ENCODE assay signal across 29 cellular contexts in the genomic region with DNA sequence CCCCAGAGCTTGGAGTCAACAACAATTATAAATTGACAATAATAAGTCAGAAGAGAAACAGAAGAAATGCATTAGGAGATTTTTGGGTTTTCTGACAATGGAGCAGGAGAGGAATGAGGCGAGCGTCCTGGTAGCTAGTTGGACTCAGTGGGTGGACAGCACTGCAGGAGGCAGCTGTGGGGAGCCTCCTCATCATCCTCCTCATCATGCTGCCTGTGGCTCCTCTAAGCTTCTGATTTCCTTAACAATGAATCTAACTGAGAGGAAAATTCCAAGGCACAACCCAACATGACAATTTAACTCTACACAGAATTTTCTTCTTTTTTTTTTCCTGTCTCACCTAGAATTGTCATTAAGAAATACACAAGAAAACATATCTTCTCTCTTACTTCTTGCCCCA.
"Had no signal": no experiment of that assay in that cellular context is flagged by ENCODE, and none has a peak within 500 bp of the region (broad histone marks: within the 10 kb centered on the region; RNA-seq: fewer than 3 reads in every experiment).

No MANE protein-coding gene starts in this region.

- H3K4me1 ChIP-seq: adrenal gland, ascending aorta, foreskin keratinocyte, lower lobe of right lung, right lobe of liver, testis, vagina had no signal

- H3K4me3 Mint-ChIP-seq: activated B cell treated with CpG ODN at 0.5 μM for 24 hours; activated naive CD8-positive, alpha-beta T cell; activated T-cell treated with anti-CD3 and anti-CD28 coated beads, Interleukin-2, amount 50 U/mL, for 4 hours; dendritic cell treated with granulocyte-macrophage colony-stimulating factor and Interleukin-4, amounts not matched to agents 40 ng/mL and 50 ng/mL, for 4 days; natural killer cell treated with Interleukin-12 subunit alpha and Interleukin-12 subunit beta and Interleukin-15 and Interleukin-18, amount 100 ng/mL, for 72 hours; T-helper 1 cell treated with Interleukin-12 subunit alpha and Interleukin-12 subunit beta and Interleukin-4 antibody, amounts not matched to agents 30 μg/mL and 1 μg/mL, for 36 hours had no signal

- ATAC-seq: activated T-cell treated with anti-CD3 and anti-CD28 coated beads, Interleukin-2, amount 50 U/mL, for 4 hours; foreskin keratinocyte; left lobe of liver; lower lobe of right lung; natural killer cell treated with Interleukin-12 subunit alpha and Interleukin-12 subunit beta and Interleukin-15 and Interleukin-18, amount 100 ng/mL, for 72 hours; right lobe of liver had no signal

- H3K36me3 Mint-ChIP-seq: activated naive CD8-positive, alpha-beta T cell; natural killer cell treated with Interleukin-12 subunit alpha and Interleukin-12 subunit beta and Interleukin-15 and Interleukin-18, amount 100 ng/mL, for 72 hours had no signal

- DNase-seq: activated B cell treated with CpG ODN at 0.5 μM for 24 hours; activated CD4-positive, alpha-beta T cell treated with anti-CD3 and anti-CD28 coated beads for 4 hours; activated CD4-positive, alpha-beta T cell treated with anti-CD3 and anti-CD28 coated beads, Interleukin-2, amount 50 U/mL, for 48 hours; activated CD8-positive, alpha-beta memory T cell treated with anti-CD3 and anti-CD28 coated beads, Interleukin-2, amount 50 U/mL, for 48 hours; activated naive CD4-positive, alpha-beta T cell; activated T-cell treated with anti-CD3 and anti-CD28 coated beads, Interleukin-2, amount 50 U/mL, for 4 hours; adrenal gland; brain microvascular endothelial cell; caudate nucleus; effector CD8-positive, alpha-beta T cell; foreskin keratinocyte; kidney; lower lobe of right lung; occipital lobe; right lobe of liver; small intestine; stimulated activated naive CD4-positive, alpha-beta T cell; T1000; testis; trophoblast cell had no signal

- H3K9me3 Mint-ChIP-seq: activated B cell treated with CpG ODN at 0.5 μM for 24 hours; activated T-helper 2 cell treated with anti-CD3 and anti-CD28 coated beads, Interferon-gamma antibody, Interleukin-2, Interleukin-4, amounts not matched to agents 10 μg/mL and 5 μg/mL and 100 μg/mL, durations not matched to agents 14 hours and 24 hours and 36 hours; dendritic cell treated with granulocyte-macrophage colony-stimulating factor and Interleukin-4, amounts not matched to agents 40 ng/mL and 50 ng/mL, for 4 days; natural killer cell treated with Interleukin-12 subunit alpha and Interleukin-12 subunit beta and Interleukin-15 and Interleukin-18, amount 100 ng/mL, for 72 hours; T-helper 1 cell treated with Interleukin-12 subunit alpha and Interleukin-12 subunit beta and Interleukin-4 antibody, amounts not matched to agents 30 μg/mL and 1 μg/mL, for 36 hours had no signal

- H3K27ac ChIP-seq: adrenal gland, ascending aorta, brain microvascular endothelial cell, foreskin keratinocyte, hepatocyte, lower lobe of right lung, right lobe of liver, testis, vagina had no signal

- H3K27me3 Mint-ChIP-seq: activated B cell treated with CpG ODN at 0.5 μM for 24 hours; activated naive CD8-positive, alpha-beta T cell had no signal

- H3K36me3 ChIP-seq: adrenal gland, ascending aorta, brain microvascular endothelial cell, lower lobe of right lung, right lobe of liver, vagina had no signal

- H3K4me2 ChIP-seq: hepatocyte had no signal

- H3K4me1 Mint-ChIP-seq: activated B cell treated with CpG ODN at 0.5 μM for 24 hours had no signal

- H3K27ac Mint-ChIP-seq: activated B cell treated with CpG ODN at 0.5 μM for 24 hours; activated naive CD8-positive, alpha-beta T cell; activated T-helper 2 cell treated with anti-CD3 and anti-CD28 coated beads, Interferon-gamma antibody, Interleukin-2, Interleukin-4, amounts not matched to agents 10 μg/mL and 5 μg/mL and 100 μg/mL, durations not matched to agents 14 hours and 24 hours and 36 hours; dendritic cell treated with granulocyte-macrophage colony-stimulating factor and Interleukin-4, amounts not matched to agents 40 ng/mL and 50 ng/mL, for 4 days; natural killer cell treated with Interleukin-12 subunit alpha and Interleukin-12 subunit beta and Interleukin-15 and Interleukin-18, amount 100 ng/mL, for 72 hours; T-helper 1 cell treated with Interleukin-12 subunit alpha and Interleukin-12 subunit beta and Interleukin-4 antibody, amounts not matched to agents 30 μg/mL and 1 μg/mL, for 36 hours had no signal

- H3K9me3 ChIP-seq: adrenal gland, ascending aorta, lower lobe of right lung, right lobe of liver, testis, vagina had no signal

- H2AFZ ChIP-seq: hepatocyte had no signal

- H3K27me3 ChIP-seq: adrenal gland, ascending aorta, brain microvascular endothelial cell, hepatocyte, right lobe of liver, testis, vagina had no signal

- H3K4me3 ChIP-seq: adrenal gland, ascending aorta, hepatocyte, lower lobe of right lung, right lobe of liver, testis, vagina had no signal
